ENCODE assay signal across 8 cellular contexts in the genomic region with DNA sequence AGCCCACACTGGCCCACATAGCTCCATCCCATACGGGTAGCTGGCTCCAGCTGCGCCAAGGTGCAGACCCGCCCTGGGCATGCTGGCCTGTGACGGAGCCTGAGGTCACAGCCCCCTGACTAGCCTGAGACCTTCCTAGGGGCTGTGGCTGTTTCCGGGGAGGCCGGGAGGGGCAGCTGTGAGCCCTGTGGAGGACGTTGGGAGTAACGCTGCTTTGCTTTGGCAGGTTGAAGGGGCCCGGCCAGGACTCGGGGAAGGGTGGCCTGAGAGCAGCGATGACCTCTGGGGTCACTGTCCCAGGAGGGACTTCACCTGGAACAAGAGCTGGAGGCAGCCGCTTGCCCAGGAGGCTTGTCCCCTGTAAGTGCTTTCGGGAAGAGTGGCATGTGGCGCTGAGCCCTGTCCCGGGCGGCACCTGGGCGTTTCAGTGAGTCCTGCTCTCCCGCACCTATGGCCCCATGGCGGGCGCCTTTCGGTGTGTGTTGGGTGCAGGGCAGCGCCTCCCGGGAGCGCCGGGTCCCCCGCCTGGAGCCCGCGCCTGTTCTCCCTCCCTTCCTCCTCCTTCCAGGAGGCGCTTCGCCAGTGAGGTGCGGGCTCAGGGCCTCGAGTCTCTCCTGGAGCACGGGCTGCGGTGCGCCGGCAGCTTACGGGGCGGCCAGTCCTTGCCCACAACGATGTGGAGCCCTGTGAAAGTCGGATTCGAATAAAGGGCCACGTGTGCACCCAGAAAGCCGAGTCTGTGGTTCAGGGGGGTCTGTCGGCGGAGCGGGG. TPM values are rescaled to one million over a fixed set of nuclear protein-coding genes. Genes with fewer than 3 reads are reported as not detected.
DNase-seq lines count a peak whose midpoint lies in the region; ATAC-seq, FAIRE-seq and TF ChIP-seq lines count a peak whose summit lies in the region.

No MANE protein-coding gene starts in this region.

- in situ Hi-C loops in GM12878 (cut with MboI): no loop called here

- TF ChIP-seq CTCF in GM12878 (IDR thresholded peaks at IDR 0.05 in 2 of 3, conservative IDR thresholded peaks at IDR 0.05 in 1 of 3; ENCODE audit: control insufficient read depth in 2 of 3, extremely low read depth in 1 of 3, insufficient read depth in 1 of 3, low read depth in 3 of 3, low read length in 3 of 3): no peak
- no peak for TF ChIP-seq CTCF in lung (IDR thresholded peaks at IDR 0.05; ENCODE audit: control extremely low read depth, extremely low read depth)
- TF ChIP-seq CTCF in uterus (IDR thresholded peaks at IDR 0.05): no peak

- ATAC-seq in GM12878 (no peak), lung (ENCODE audit: insufficient read depth, low FRiP score) (no peak)

- CTCF ChIA-PET in activated naive CD4-positive, alpha-beta T cell treated with anti-CD3 and anti-CD28 coated beads, Interleukin-2, amount 10 ng/mL, durations not matched to agents 7 days and 5 days (lab: Charles Lee): interaction anchor here (5.3 kb wide), 1 partner anchor 30 kb away, joined by 31 read pairs; no protein-coding TSS in a partner anchor
- CTCF ChIA-PET in GM12878 (lab: Yijun Ruan, JAX): interaction anchor here (1.0 to 4.0 kb wide), 2 partner anchors 30 to 56 kb away, joined by 6 to 32 read pairs; no protein-coding TSS in a partner anchor

- POLR2A ChIA-PET in GM12878 (lab: Charles Lee): interaction anchor here (0.6 to 1.7 kb wide), 3 partner anchors 15 to 71 kb away, joined by 3 to 8 read pairs (median 4); no protein-coding TSS in a partner anchor

- TF ChIP-seq POLR2A in GM12878 (IDR thresholded peaks at IDR 0.05; ENCODE audit: low read depth, low read length) (peak; percentile 52), uterus (IDR thresholded peaks at IDR 0.05) (no peak)

- peaks cover 57% of the 10 kb centered on the region for H3K4me1 Mint-ChIP-seq in activated naive CD4-positive, alpha-beta T cell treated with anti-CD3 and anti-CD28 coated beads, Interleukin-2, amount 10 ng/mL, durations not matched to agents 7 days and 5 days

- H3K9me3 ChIP-seq in GM12878 (replicated peaks; ENCODE audit: control insufficient read depth, insufficient read depth, low read length) (no peaks in the 10 kb centered on the region), lung (ENCODE audit: control insufficient read depth in 2 of 2, insufficient read depth in 1 of 2, low read length in 1 of 2) (no peaks in the 10 kb centered on the region), uterus (no peaks in the 10 kb centered on the region)

- H3K4me1 ChIP-seq in GM12878 (ENCODE audit: control insufficient read depth, insufficient read depth, low read length): peaks cover 26% of the 10 kb centered on the region
- H3K4me1 ChIP-seq in lung (ENCODE audit: control insufficient read depth in 2 of 2, insufficient read depth in 2 of 2, low read length in 2 of 2): peaks cover 15 to 30% of the 10 kb centered on the region in 2 donors
- peaks cover 15 to 52% of the 10 kb centered on the region in 2 donors for H3K4me1 ChIP-seq in uterus

- H3K36me3 ChIP-seq in GM12878 (ENCODE audit: control insufficient read depth in 2 of 2, insufficient read depth in 2 of 2, low read length in 1 of 2) (peaks cover 35 to 47% of the 10 kb centered on the region in 2 experiments), lung (ENCODE audit: control insufficient read depth in 2 of 2, insufficient read depth in 2 of 2, low read length in 2 of 2) (peaks cover 13 to 49% of the 10 kb centered on the region in 2 donors), uterus (no peaks in the 10 kb centered on the region)

- H3K27ac ChIP-seq in GM12878 (ENCODE audit: control insufficient read depth, insufficient read depth): no peak overlapping the region; the same call in 1 of the 2 replicates
- peak overlapping the region; percentile 87 to 100 for H3K27ac ChIP-seq in lung (ENCODE audit: low read depth in 1 of 2, low read length in 1 of 2)
- peak overlapping the region; percentile 98 for H3K27ac ChIP-seq in uterus

- H3K27me3 ChIP-seq in GM12878 (replicated peaks in 1 of 2; ENCODE audit: control insufficient read depth in 2 of 2, insufficient read depth in 2 of 2, low read length in 1 of 2) (no peaks in the 10 kb centered on the region), lung (ENCODE audit: control insufficient read depth, insufficient read depth) (no peaks in the 10 kb centered on the region), uterus (no peaks in the 10 kb centered on the region)

- peaks cover 69% of the 10 kb centered on the region for H3K79me2 ChIP-seq in GM12878 (ENCODE audit: control insufficient read depth, insufficient read depth, low read length)

- SMC1A ChIA-PET in GM12878 (lab: Charles Lee; ENCODE audit: uncharacterized antibody, unreplicated experiment): interaction anchor here (0.9 kb wide), 1 partner anchor 30 kb away, joined by 4 read pairs; no protein-coding TSS in a partner anchor

- RAD21 ChIA-PET in GM12878 (lab: Charles Lee; ENCODE audit: unreplicated experiment): interaction anchor here (3.9 kb wide), 1 partner anchor 30 kb away, joined by 29 read pairs; no protein-coding TSS in a partner anchor

- H2AFZ ChIP-seq in GM12878 (ENCODE audit: control insufficient read depth, low read depth, low read length): no peak overlapping the region

- H3K4me3 Mint-ChIP-seq in activated naive CD4-positive, alpha-beta T cell treated with anti-CD3 and anti-CD28 coated beads, Interleukin-2, amount 10 ng/mL, durations not matched to agents 7 days and 5 days: peak overlapping the region; percentile 43

- no peaks in the 10 kb centered on the region; the same call in 1 of the 2 replicates for H4K20me1 ChIP-seq in GM12878 (ENCODE audit: control insufficient read depth, insufficient read depth)

- H3K36me3 Mint-ChIP-seq in activated naive CD4-positive, alpha-beta T cell treated with anti-CD3 and anti-CD28 coated beads, Interleukin-2, amount 10 ng/mL, durations not matched to agents 7 days and 5 days: peaks cover 54% of the 10 kb centered on the region

- H3K9ac ChIP-seq in GM12878 (ENCODE audit: control insufficient read depth, insufficient read depth, low read length): no peak overlapping the region; the same call in 1 of the 2 replicates

- FAIRE-seq in GM12878 (lab: Jason Lieb, UNC): no peak

- H3K27me3 Mint-ChIP-seq in activated naive CD4-positive, alpha-beta T cell treated with anti-CD3 and anti-CD28 coated beads, Interleukin-2, amount 10 ng/mL, durations not matched to agents 7 days and 5 days: no peaks in the 10 kb centered on the region

- H3K27ac Mint-ChIP-seq in activated naive CD4-positive, alpha-beta T cell treated with anti-CD3 and anti-CD28 coated beads, Interleukin-2, amount 10 ng/mL, durations not matched to agents 7 days and 5 days: peak overlapping the region; percentile 83

- DNase-seq in activated naive CD4-positive, alpha-beta T cell treated with anti-CD3 and anti-CD28 coated beads, Interleukin-2, amount 10 ng/mL, durations not matched to agents 7 days and 5 days: no peak
- no peak for DNase-seq in activated naive CD4-positive, alpha-beta T cell treated with Interleukin-2 at 50 U/mL for 16 hours
- DNase-seq in GM12878 (ENCODE audit: low read depth, low spot score): no peak
- no peak for DNase-seq in lung (ENCODE audit: low spot score)
- DNase-seq in uterus: peak; percentile 43 to 50
- no peak for DNase-seq in dermis blood vessel endothelial cell
- DNase-seq in DMS153 treated with DMSO at 0.1 percent for 48 hours (lab: John Stamatoyannopoulos, UW; ENCODE audit: unreplicated experiment): no peak
- DNase-seq in NCI-H1694 (lab: John Stamatoyannopoulos, UW): no peak

- no peaks in the 10 kb centered on the region for H3K9me3 Mint-ChIP-seq in activated naive CD4-positive, alpha-beta T cell treated with anti-CD3 and anti-CD28 coated beads, Interleukin-2, amount 10 ng/mL, durations not matched to agents 7 days and 5 days

- BruUV-seq in GM12878 (replicated peaks; lab: Mats Ljungman, UMichigan): TSS peak; percentile 75

- peak overlapping the region; percentile 85; the same call in 1 of the 2 replicates for H3K4me3 ChIP-seq in GM12878
- H3K4me3 ChIP-seq in lung: no peak overlapping the region
- H3K4me3 ChIP-seq in uterus: peak overlapping the region in 1 of 2 donors; percentile 71

- 92% methylated on average over 42 of the region's 46 CpGs for WGBS in GM12878 (ENCODE audit: insufficient coverage, insufficient replicate concordance, low lambda C conversion rate, missing lambda C conversion rate)
- WGBS in lung, 2 donors: 86 to 87% methylated on average over 44 to 46 of the region's 46 CpGs

- peak overlapping the region; percentile 85 for H3K4me2 ChIP-seq in GM12878 (ENCODE audit: control insufficient read depth, insufficient read depth)

- no peak for TF ChIP-seq EP300 in GM12878 (IDR thresholded peaks at IDR 0.05; ENCODE audit: borderline replicate concordance in 1 of 2, control insufficient read depth in 1 of 2, low read depth in 2 of 2, low read length in 2 of 2)

- TF ChIP-seq RAD21 in GM12878 (IDR thresholded peaks at IDR 0.05; ENCODE audit: insufficient read depth, low read depth, low read length): no peak

- intact Hi-C loops in GM12878 (cut with micrococcal nuclease; ENCODE audit: unreplicated experiment) (no loop called here), uterus (cut with DNase I; ENCODE audit: low total_unique reads) (no loop called here)

RNA-seq across cellular contexts. Expression of a gene that starts 1.1 kb away (rescaled TPM):
- total RNA-seq in GM12878 (2013; cell fraction: nucleolus; rRNA removed): 15.3 and 16.8 TPM in 2 replicates
- total RNA-seq in GM12878 (2014; rRNA removed) (52.8 and 57.6 TPM in 2 replicates), GM12878 (2014; rRNA removed; fragmentation: Illumina TruSeq; extraction: Trizol) (15.4 and 18.8 TPM in 2 replicates), GM12878 (2021) (71.8 and 73.0 TPM in 2 replicates), lung (10 to 100 TPM; 17.5 to 66.5 TPM), uterus (10 to 100 TPM in 2 of 4 donors, 1 to 10 TPM in 2; 2.1 to 24.3 (median 7.1) TPM), dermis blood vessel endothelial cell (22.0 and 25.0 TPM in 2 replicates)
- polyA plus RNA-seq in GM12878 (2011; ENCODE audit: low read depth): 13.7 TPM
- polyA plus RNA-seq in GM12878 (2011; rRNA removed) (14.8 and 29.6 TPM in 2 replicates), GM12878 (2014; fragmentation: Illumina TruSeq; extraction: Trizol) (1.1 and 8.1 TPM in 2 replicates), GM12878 (2014; fragmentation: Nextera tagmentation; extraction: Ambion mirVana) (1 to 10 TPM in 1 of 2 experiments, under 1 TPM in 1; 0.89 to 6.9 TPM), GM12878 (2014; rRNA removed) (94.6 and 104 TPM in 2 replicates), GM12878 (2016; fragmentation: Nextera tagmentation; extraction: Ambion mirVana) (10 to 100 TPM; 72.0 to 79.9 TPM), lung (10 to 100 TPM; 72.3 to 89.3 TPM)
- polyA plus RNA-seq in GM12878 (2011; cell fraction: cytosol; rRNA removed): 85.8 and 125 TPM in 2 replicates
- 64.1 and 89.0 TPM in 2 replicates for polyA plus RNA-seq in GM12878 (2011; cell fraction: nucleus; rRNA removed)
- 61.2 and 63.0 TPM in 2 replicates for polyA plus RNA-seq in GM12878 (2012)
- polyA minus RNA-seq in GM12878 (2011; rRNA and poly(A)+ RNA removed): 10.3 and 34.2 TPM in 2 replicates
- polyA minus RNA-seq in GM12878 (2011; cell fraction: cytosol; rRNA and poly(A)+ RNA removed): 20.5 and 25.9 TPM in 2 replicates
- polyA minus RNA-seq in GM12878 (2011; cell fraction: nucleus; rRNA and poly(A)+ RNA removed): 11.1 and 20.1 TPM in 2 replicates

RNA-seq across cellular contexts. Expression of a gene that starts 5.1 kb away (rescaled TPM):
- total RNA-seq in GM12878 (2013; cell fraction: nucleolus; rRNA removed): 275 and 320 TPM in 2 replicates
- 216 and 225 TPM in 2 replicates for total RNA-seq in GM12878 (2014; rRNA removed)
- 228 and 243 TPM in 2 replicates for total RNA-seq in GM12878 (2014; rRNA removed; fragmentation: Illumina TruSeq; extraction: Trizol)
- total RNA-seq in GM12878 (2021): 264 and 284 TPM in 2 replicates
- 115 TPM for polyA plus RNA-seq in GM12878 (2011; ENCODE audit: low read depth)
- polyA plus RNA-seq in GM12878 (2011; rRNA removed): 153 and 253 TPM in 2 replicates
- polyA plus RNA-seq in GM12878 (2011; cell fraction: cytosol; rRNA removed): 253 and 279 TPM in 2 replicates
- 892 and 1,145 TPM in 2 replicates for polyA plus RNA-seq in GM12878 (2011; cell fraction: nucleus; rRNA removed)
- 254 and 374 TPM in 2 replicates for polyA plus RNA-seq in GM12878 (2012)
- polyA plus RNA-seq in GM12878 (2014; fragmentation: Illumina TruSeq; extraction: Trizol): 152 and 313 TPM in 2 replicates
- 10 to 100 TPM; 27.6 to 52.4 TPM for polyA plus RNA-seq in GM12878 (2014; fragmentation: Nextera tagmentation; extraction: Ambion mirVana)
- polyA plus RNA-seq in GM12878 (2014; rRNA removed): 335 and 370 TPM in 2 replicates
- polyA plus RNA-seq in GM12878 (2016; fragmentation: Nextera tagmentation; extraction: Ambion mirVana): 100 to 1,000 TPM; 162 to 166 TPM
- 50.8 and 65.0 TPM in 2 replicates for polyA minus RNA-seq in GM12878 (2011; rRNA and poly(A)+ RNA removed)
- polyA minus RNA-seq in GM12878 (2011; cell fraction: cytosol; rRNA and poly(A)+ RNA removed): 44.4 and 56.1 TPM in 2 replicates
- 81.2 and 108 TPM in 2 replicates for polyA minus RNA-seq in GM12878 (2011; cell fraction: nucleus; rRNA and poly(A)+ RNA removed)
- total RNA-seq in lung: 100 to 1,000 TPM; 435 to 443 TPM
- 100 to 1,000 TPM; 313 to 488 TPM for polyA plus RNA-seq in lung
- total RNA-seq in uterus: 100 to 1,000 TPM; 235 to 950 (median 535) TPM
- total RNA-seq in dermis blood vessel endothelial cell: 83.1 and 192 TPM in 2 replicates

RNA-seq across cellular contexts. Expression of a gene that starts 11.4 kb away (rescaled TPM):
- not detected in 2 replicates for total RNA-seq in GM12878 (2013; cell fraction: nucleolus; rRNA removed)
- total RNA-seq in GM12878 (2014; rRNA removed) (not detected in 2 replicates), GM12878 (2014; rRNA removed; fragmentation: Illumina TruSeq; extraction: Trizol) (not detected in 2 replicates), GM12878 (2021) (not detected in 2 replicates), lung (under 1 TPM in 1 of 2 donors, not detected in 1; 0.37 TPM), uterus (under 1 TPM in 1 of 4 donors, not detected in 3; 0.76 TPM), dermis blood vessel endothelial cell (not detected in 2 replicates)
- not detected for polyA plus RNA-seq in GM12878 (2011; ENCODE audit: low read depth)
- polyA plus RNA-seq in GM12878 (2011; rRNA removed) (not detected in 2 replicates), GM12878 (2014; fragmentation: Illumina TruSeq; extraction: Trizol) (not detected in 2 replicates), GM12878 (2014; fragmentation: Nextera tagmentation; extraction: Ambion mirVana) (not detected), GM12878 (2014; rRNA removed) (not detected in 2 replicates), GM12878 (2016; fragmentation: Nextera tagmentation; extraction: Ambion mirVana) (not detected), lung (not detected)
- polyA plus RNA-seq in GM12878 (2011; cell fraction: cytosol; rRNA removed): not detected in 2 replicates
- not detected in 2 replicates for polyA plus RNA-seq in GM12878 (2011; cell fraction: nucleus; rRNA removed)
- not detected in 2 replicates for polyA plus RNA-seq in GM12878 (2012)
- polyA minus RNA-seq in GM12878 (2011; rRNA and poly(A)+ RNA removed): not detected in 2 replicates
- not detected in 2 replicates for polyA minus RNA-seq in GM12878 (2011; cell fraction: cytosol; rRNA and poly(A)+ RNA removed)
- not detected in 2 replicates for polyA minus RNA-seq in GM12878 (2011; cell fraction: nucleus; rRNA and poly(A)+ RNA removed)

RNA-seq across cellular contexts. Expression of a gene that starts 25.9 kb away (rescaled TPM):
- 69.3 and 73.1 TPM in 2 replicates for total RNA-seq in GM12878 (2013; cell fraction: nucleolus; rRNA removed)
- total RNA-seq in GM12878 (2014; rRNA removed): 6.1 and 8.4 TPM in 2 replicates
- 6.5 and 7.0 TPM in 2 replicates for total RNA-seq in GM12878 (2014; rRNA removed; fragmentation: Illumina TruSeq; extraction: Trizol)
- total RNA-seq in GM12878 (2021): 51.5 and 52.3 TPM in 2 replicates
- polyA plus RNA-seq in GM12878 (2011; ENCODE audit: low read depth): 6.0 TPM
- 7.6 and 12.2 TPM in 2 replicates for polyA plus RNA-seq in GM12878 (2011; rRNA removed)
- polyA plus RNA-seq in GM12878 (2011; cell fraction: cytosol; rRNA removed): 24.2 and 29.5 TPM in 2 replicates
- 102 and 129 TPM in 2 replicates for polyA plus RNA-seq in GM12878 (2011; cell fraction: nucleus; rRNA removed)
- 26.6 and 35.6 TPM in 2 replicates for polyA plus RNA-seq in GM12878 (2012)
- polyA plus RNA-seq in GM12878 (2014; fragmentation: Illumina TruSeq; extraction: Trizol): 4.2 and 7.9 TPM in 2 replicates
- under 1 TPM; 0.38 to 0.63 TPM for polyA plus RNA-seq in GM12878 (2014; fragmentation: Nextera tagmentation; extraction: Ambion mirVana)
- 30.9 and 33.7 TPM in 2 replicates for polyA plus RNA-seq in GM12878 (2014; rRNA removed)
- 1 to 10 TPM; 2.3 TPM for polyA plus RNA-seq in GM12878 (2016; fragmentation: Nextera tagmentation; extraction: Ambion mirVana)
- 2.3 and 11.8 TPM in 2 replicates for polyA minus RNA-seq in GM12878 (2011; rRNA and poly(A)+ RNA removed)
- polyA minus RNA-seq in GM12878 (2011; cell fraction: cytosol; rRNA and poly(A)+ RNA removed): 21.7 and 23.8 TPM in 2 replicates
- polyA minus RNA-seq in GM12878 (2011; cell fraction: nucleus; rRNA and poly(A)+ RNA removed): 29.9 and 46.6 TPM in 2 replicates
- total RNA-seq in lung: 100 to 1,000 TPM in 1 of 2 donors, 10 to 100 TPM in 1; 39.7 to 185 TPM
- 10 to 100 TPM; 49.3 to 68.0 TPM for polyA plus RNA-seq in lung
- total RNA-seq in uterus: 100 to 1,000 TPM in 1 of 4 donors, 10 to 100 TPM in 2, under 1 TPM in 1; 0.77 to 108 (median 15.0) TPM
- 22.1 and 27.9 TPM in 2 replicates for total RNA-seq in dermis blood vessel endothelial cell

RNA-seq across cellular contexts. Expression of a gene that starts 32.7 kb away (rescaled TPM):
- total RNA-seq in GM12878 (2013; cell fraction: nucleolus; rRNA removed): 14.2 and 16.6 TPM in 2 replicates
- total RNA-seq in GM12878 (2014; rRNA removed): 45.8 and 52.5 TPM in 2 replicates
- 18.9 and 23.6 TPM in 2 replicates for total RNA-seq in GM12878 (2014; rRNA removed; fragmentation: Illumina TruSeq; extraction: Trizol)
- total RNA-seq in GM12878 (2021): 304 and 305 TPM in 2 replicates
- polyA plus RNA-seq in GM12878 (2011; ENCODE audit: low read depth): 34.8 TPM
- polyA plus RNA-seq in GM12878 (2011; rRNA removed): 18.5 and 46.6 TPM in 2 replicates
- 109 and 189 TPM in 2 replicates for polyA plus RNA-seq in GM12878 (2011; cell fraction: cytosol; rRNA removed)
- polyA plus RNA-seq in GM12878 (2011; cell fraction: nucleus; rRNA removed): 95.0 and 142 TPM in 2 replicates
- 163 and 185 TPM in 2 replicates for polyA plus RNA-seq in GM12878 (2012)
- 1.4 and 12.8 TPM in 2 replicates for polyA plus RNA-seq in GM12878 (2014; fragmentation: Illumina TruSeq; extraction: Trizol)
- polyA plus RNA-seq in GM12878 (2014; fragmentation: Nextera tagmentation; extraction: Ambion mirVana): 10 to 100 TPM in 1 of 2 experiments, 1 to 10 TPM in 1; 7.2 to 45.0 TPM
- 179 and 216 TPM in 2 replicates for polyA plus RNA-seq in GM12878 (2014; rRNA removed)
- polyA plus RNA-seq in GM12878 (2016; fragmentation: Nextera tagmentation; extraction: Ambion mirVana): 100 to 1,000 TPM; 355 to 357 TPM
- polyA minus RNA-seq in GM12878 (2011; rRNA and poly(A)+ RNA removed): 38.4 and 79.7 TPM in 2 replicates
- polyA minus RNA-seq in GM12878 (2011; cell fraction: cytosol; rRNA and poly(A)+ RNA removed): 73.8 and 96.8 TPM in 2 replicates
- polyA minus RNA-seq in GM12878 (2011; cell fraction: nucleus; rRNA and poly(A)+ RNA removed): 21.4 and 39.0 TPM in 2 replicates
- 100 to 1,000 TPM in 1 of 2 donors, 10 to 100 TPM in 1; 27.1 to 217 TPM for total RNA-seq in lung
- polyA plus RNA-seq in lung: 100 to 1,000 TPM; 157 to 266 TPM
- total RNA-seq in uterus: 100 to 1,000 TPM in 2 of 4 donors, 10 to 100 TPM in 1, 1 to 10 TPM in 1; 4.7 to 164 (median 68.9) TPM
- total RNA-seq in dermis blood vessel endothelial cell: 19.9 and 31.1 TPM in 2 replicates

Comparison
In these comparisons a context has a peak if more than half of its experiments do, and no peak if none do; other contexts are left out.
1. DNase-seq: peak in uterus (2 of 2); none in activated naive CD4-positive, alpha-beta T cell treated with anti-CD3 and anti-CD28 coated beads, Interleukin-2, amount 10 ng/mL, durations not matched to agents 7 days and 5 days (single experiment), activated naive CD4-positive, alpha-beta T cell treated with Interleukin-2 at 50 U/mL for 16 hours (single experiment), GM12878 (single experiment), lung (single experiment), dermis blood vessel endothelial cell (single experiment), DMS153 treated with DMSO at 0.1 percent for 48 hours (single experiment) and NCI-H1694 (single experiment).